ENCODE assay signal across 8 cellular contexts in genomic region chr7:56066376-56066775, GRCh38. TPM values are rescaled to one million over a fixed set of nuclear protein-coding genes. Genes with fewer than 3 reads are reported as not detected.
A peak's percentile ranks its signal among the peaks of the same experiment; 100 is the strongest.
DNase-seq lines count a peak whose midpoint lies in the region; ATAC-seq and TF ChIP-seq lines count a peak whose summit lies in the region.
"Not testable (repeated sequence)": the region's sequence is repeated elsewhere in the genome, so short reads cannot be mapped to it uniquely, and the experiment has no call there.

No MANE protein-coding gene starts in this region.

- H3K4me1 Mint-ChIP-seq in activated T-cell treated with anti-CD3 and anti-CD28 coated beads, Interleukin-2, amount 50 U/mL, for 24 hours (ENCODE audit: low read depth) = peaks cover 33% of the 10 kb centered on the region
- H3K4me1 Mint-ChIP-seq in chondrocyte (ENCODE audit: low read depth) (peaks cover 27% of the 10 kb centered on the region), mesothelial cell of epicardium (peaks cover 22% of the 10 kb centered on the region)
- peaks cover 33% of the 10 kb centered on the region for H3K4me1 Mint-ChIP-seq in stimulated activated effector memory CD8-positive, alpha-beta T cell treated with anti-CD3 and anti-CD28 coated beads, Interleukin-12 subunit alpha, Interleukin-12 subunit beta, amount 100 ng/mL, for 72 hours

- H3K36me3 Mint-ChIP-seq in activated T-cell treated with anti-CD3 and anti-CD28 coated beads, Interleukin-2, amount 50 U/mL, for 24 hours (ENCODE audit: low read depth) = peaks cover 78% of the 10 kb centered on the region
- peaks cover 25% of the 10 kb centered on the region for H3K36me3 Mint-ChIP-seq in chondrocyte (ENCODE audit: low read depth)
- H3K36me3 Mint-ChIP-seq in mesothelial cell of epicardium = peaks cover 29% of the 10 kb centered on the region
- H3K36me3 Mint-ChIP-seq in stimulated activated effector memory CD8-positive, alpha-beta T cell treated with anti-CD3 and anti-CD28 coated beads, Interleukin-12 subunit alpha, Interleukin-12 subunit beta, amount 100 ng/mL, for 72 hours = peaks cover 91% of the 10 kb centered on the region

- H3K4me3 Mint-ChIP-seq in activated T-cell treated with anti-CD3 and anti-CD28 coated beads, Interleukin-2, amount 50 U/mL, for 24 hours; chondrocyte (ENCODE audit: unreplicated experiment); stimulated activated effector memory CD8-positive, alpha-beta T cell treated with anti-CD3 and anti-CD28 coated beads, Interleukin-12 subunit alpha, Interleukin-12 subunit beta, amount 100 ng/mL, for 72 hours: not testable (repeated sequence)
- peak overlapping the region; percentile 26 for H3K4me3 Mint-ChIP-seq in mesothelial cell of epicardium

- peak overlapping the region; percentile 61 for H3K4me2 ChIP-seq in Loucy (ENCODE audit: low read depth, low read length, poor library complexity, severe bottlenecking)

- H3K9me2 ChIP-seq in Loucy (replicated peaks; ENCODE audit: low read depth, low read length) = not testable (repeated sequence)

- not testable (repeated sequence) for H3K9me3 ChIP-seq in Loucy (ENCODE audit: insufficient read depth, low read depth, low read length)

- DNase-seq in activated T-cell treated with anti-CD3 and anti-CD28 coated beads, Interleukin-2, amount 50 U/mL, for 24 hours = peak; percentile 19
- DNase-seq in chondrocyte (ENCODE audit: low spot score) (peak; percentile 33), cardiac septum (ENCODE audit: low spot score) (peak; percentile 50), sciatic nerve (ENCODE audit: low spot score) (peak; percentile 49)
- DNase-seq in mesothelial cell of epicardium (ENCODE audit: low spot score in 2 of 2, unreplicated experiment in 2 of 2); stimulated activated effector memory CD8-positive, alpha-beta T cell treated with anti-CD3 and anti-CD28 coated beads, Interleukin-12 subunit alpha, Interleukin-12 subunit beta, amount 100 ng/mL, for 72 hours (ENCODE audit: low spot score in 2 of 2): not testable (repeated sequence)

- peaks cover 32% of the 10 kb centered on the region for H4K20me1 ChIP-seq in Loucy (ENCODE audit: insufficient read depth, low read length, poor library complexity, severe bottlenecking)

- H2AFZ ChIP-seq in Loucy (ENCODE audit: low read length) = not testable (repeated sequence)

- not testable (repeated sequence) for TF ChIP-seq CTCF in 22Rv1 (IDR thresholded peaks at IDR 0.05); Loucy (conservative IDR thresholded peaks at IDR 0.05; ENCODE audit: low read length); chondrocyte (IDR thresholded peaks at IDR 0.05); mesothelial cell of epicardium (IDR thresholded peaks at IDR 0.05; ENCODE audit: unreplicated experiment)

- H3K27me3 ChIP-seq in Loucy (ENCODE audit: insufficient read depth, low read length, poor library complexity, severe bottlenecking) = not testable (repeated sequence)

- H3K9me3 Mint-ChIP-seq in activated T-cell treated with anti-CD3 and anti-CD28 coated beads, Interleukin-2, amount 50 U/mL, for 24 hours; chondrocyte (ENCODE audit: low read depth); mesothelial cell of epicardium; stimulated activated effector memory CD8-positive, alpha-beta T cell treated with anti-CD3 and anti-CD28 coated beads, Interleukin-12 subunit alpha, Interleukin-12 subunit beta, amount 100 ng/mL, for 72 hours: not testable (repeated sequence)

- H3K36me3 ChIP-seq in Loucy (ENCODE audit: insufficient read depth, low read length) = peaks cover 26% of the 10 kb centered on the region; the same call in 1 of the 2 replicates

- peaks cover 28% of the 10 kb centered on the region for H3K79me2 ChIP-seq in Loucy (ENCODE audit: insufficient read depth, low read length)

- H3K27ac ChIP-seq in 22Rv1 = peak overlapping the region; percentile 93; the same call in 1 of the 2 replicates

- peaks cover 15% of the 10 kb centered on the region; the same call in 1 of the 2 replicates for H3F3A ChIP-seq in Loucy (ENCODE audit: low read depth)

- not testable (repeated sequence) for H3K4me3 ChIP-seq in Loucy (ENCODE audit: low read length, poor library complexity, severe bottlenecking)

- H3K27me3 Mint-ChIP-seq in activated T-cell treated with anti-CD3 and anti-CD28 coated beads, Interleukin-2, amount 50 U/mL, for 24 hours; chondrocyte (ENCODE audit: low read depth); mesothelial cell of epicardium (ENCODE audit: low read depth): not testable (repeated sequence)

- intact Hi-C loops in cardiac septum (cut with DNase I); sciatic nerve (cut with DNase I): not testable (repeated sequence)

- not testable (repeated sequence) for H3K27ac Mint-ChIP-seq in activated T-cell treated with anti-CD3 and anti-CD28 coated beads, Interleukin-2, amount 50 U/mL, for 24 hours; chondrocyte (ENCODE audit: unreplicated experiment); mesothelial cell of epicardium
- peak overlapping the region; percentile 30 for H3K27ac Mint-ChIP-seq in stimulated activated effector memory CD8-positive, alpha-beta T cell treated with anti-CD3 and anti-CD28 coated beads, Interleukin-12 subunit alpha, Interleukin-12 subunit beta, amount 100 ng/mL, for 72 hours

- not testable (repeated sequence) for H3K9ac ChIP-seq in Loucy (ENCODE audit: low read depth, low read length, poor library complexity, severe bottlenecking)

- ATAC-seq in sciatic nerve; stimulated activated effector memory CD8-positive, alpha-beta T cell treated with anti-CD3 and anti-CD28 coated beads, Interleukin-12 subunit alpha, Interleukin-12 subunit beta, amount 100 ng/mL, for 72 hours: not testable (repeated sequence)

- H3K4me1 ChIP-seq in Loucy (ENCODE audit: insufficient read depth, low read length, poor library complexity, severe bottlenecking) = peaks cover 23% of the 10 kb centered on the region

RNA-seq across cellular contexts. Expression of gene SUMF2, which starts 2.3 kb away (rescaled TPM):
- total RNA-seq in chondrocyte (158 to 182 TPM (median 160 TPM) in 3 replicates), cardiac septum (32.3 TPM), mesothelial cell of epicardium (153 to 156 TPM (median 156 TPM) in 3 replicates), sciatic nerve (86.4 TPM)

RNA-seq across cellular contexts. Expression of gene CCT6A, which starts 14.8 kb away (rescaled TPM):
- total RNA-seq in chondrocyte = 97.2 to 123 TPM (median 101 TPM) in 3 replicates
- total RNA-seq in cardiac septum = 74.0 TPM
- total RNA-seq in mesothelial cell of epicardium = 124 to 130 TPM (median 127 TPM) in 3 replicates
- total RNA-seq in sciatic nerve = 77.3 TPM

RNA-seq across cellular contexts. Expression of gene PSPH, which starts 15.1 kb away (rescaled TPM):
- total RNA-seq in chondrocyte (11.4 to 37.5 TPM (median 35.9 TPM) in 3 replicates), cardiac septum (9.7 TPM), mesothelial cell of epicardium (16.9 to 19.9 TPM (median 19.5 TPM) in 3 replicates), sciatic nerve (11.5 TPM)

RNA-seq across cellular contexts. Expression of gene PHKG1, which starts 26.4 kb away (rescaled TPM):
- total RNA-seq in chondrocyte (0.15 to 0.62 TPM (median 0.24 TPM) in 3 replicates), cardiac septum (15.3 TPM), mesothelial cell of epicardium (1.7 to 2.6 TPM (median 2.6 TPM) in 3 replicates), sciatic nerve (2.7 TPM)

RNA-seq across cellular contexts. Expression of gene CHCHD2, which starts 39.9 kb away (rescaled TPM):
- total RNA-seq in chondrocyte (119 to 232 TPM (median 120 TPM) in 3 replicates), cardiac septum (394 TPM), mesothelial cell of epicardium (195 to 215 TPM (median 214 TPM) in 3 replicates), sciatic nerve (170 TPM)
